ENCODE assay signal across 11 cellular contexts in the genomic region with DNA sequence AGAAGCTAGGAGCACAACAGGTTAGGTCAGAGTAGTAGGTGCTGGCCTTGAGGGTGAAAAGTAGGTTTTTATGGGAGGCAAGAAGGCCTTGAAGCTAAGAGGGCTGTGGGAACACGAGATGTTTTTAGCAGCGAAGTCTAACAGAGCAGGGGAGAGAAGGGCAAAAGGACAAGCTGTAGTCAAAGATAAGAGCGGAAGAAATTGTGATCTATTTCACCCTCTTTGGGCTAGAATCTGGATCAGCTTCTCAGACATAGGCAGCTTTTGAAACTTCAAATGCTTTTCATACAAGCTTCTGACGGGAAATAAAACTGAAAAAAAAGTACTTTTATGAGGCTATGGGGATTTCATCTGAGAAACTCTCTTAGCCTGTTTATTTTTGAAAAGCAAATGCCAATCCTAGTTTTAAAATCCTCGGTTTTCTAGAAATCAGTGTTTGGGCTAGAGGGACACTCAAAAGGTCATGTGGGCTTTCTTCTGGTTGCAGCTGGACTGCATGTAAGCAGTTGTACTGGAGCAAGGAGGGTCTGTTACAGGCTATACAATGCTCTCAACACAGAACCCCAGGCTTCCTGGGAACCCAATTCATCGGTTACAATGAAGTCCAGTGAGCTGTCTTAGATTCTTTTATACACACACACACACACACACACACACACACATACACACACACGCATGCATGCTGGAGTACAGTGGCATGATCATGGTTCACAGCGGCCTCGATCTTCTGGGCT.
DNase-seq lines count a peak whose midpoint lies in the region; ATAC-seq, FAIRE-seq and TF ChIP-seq lines count a peak whose summit lies in the region.
"Had no signal": no experiment of that assay in that cellular context is flagged by ENCODE, and none has a peak within 500 bp of the region (broad histone marks: within the 10 kb centered on the region; RNA-seq: fewer than 3 reads in every experiment).

No MANE protein-coding gene starts in this region.

- H3K36me3 ChIP-seq in ascending aorta (peaks cover 11 to 17% of the 10 kb centered on the region in 2 donors), muscle layer of colon (ENCODE audit: insufficient read depth, low read length) (peaks cover 14% of the 10 kb centered on the region), tibial artery (peaks cover 0 to 13% (median 5%) of the 10 kb centered on the region in 3 donors), pancreas (no peaks in the 10 kb centered on the region)

- H3K4me3 ChIP-seq in ascending aorta (no peak overlapping the region), muscle layer of colon (ENCODE audit: low read depth in 1 of 2, low read length in 2 of 2) (no peak overlapping the region), tibial artery (no peak overlapping the region), pancreas (no peak overlapping the region)

- H3K4me1 ChIP-seq in ascending aorta (peaks cover 23 to 40% of the 10 kb centered on the region in 2 donors), muscle layer of colon (ENCODE audit: insufficient read depth, low read length) (peaks cover 87% of the 10 kb centered on the region), tibial artery (peaks cover 13 to 80% (median 64%) of the 10 kb centered on the region in 4 donors), pancreas (peaks cover 22 to 55% (median 47%) of the 10 kb centered on the region in 3 donors)

- no peak for DNase-seq in activated naive CD4-positive, alpha-beta T cell (lab: John Stamatoyannopoulos, UW)
- DNase-seq in ascending aorta (ENCODE audit: low spot score in 2 of 2) (no peak), tibial artery (no peak), COLO829 (ENCODE audit: low spot score) (no peak), pancreas (no peak), GM10266 (ENCODE audit: extremely low spot score) (no peak)
- DNase-seq: dermis blood vessel endothelial cell, retina had no signal

- intact Hi-C loops in ascending aorta (cut with DNase I) (loop anchor here (5.0 kb wide), 1 partner anchor 61 kb away; no protein-coding TSS in a partner anchor), tibial artery (cut with DNase I; ENCODE audit: low total_unique reads) (no loop called here), pancreas (cut with DNase I) (no loop called here)

- H3K4me3 Mint-ChIP-seq in activated naive CD4-positive, alpha-beta T cell treated with anti-CD3 and anti-CD28 coated beads, Interleukin-2, amount 50 U/mL, for 24 hours = peak overlapping the region; percentile 72

- H3K27me3 Mint-ChIP-seq in activated naive CD4-positive, alpha-beta T cell treated with anti-CD3 and anti-CD28 coated beads, Interleukin-2, amount 50 U/mL, for 24 hours = no peaks in the 10 kb centered on the region
- H3K27me3 Mint-ChIP-seq: IgD-negative memory B cell had no signal

- H3K9ac ChIP-seq in muscle layer of colon (ENCODE audit: low read length) = no peak overlapping the region

- H3K4me1 Mint-ChIP-seq in activated naive CD4-positive, alpha-beta T cell treated with anti-CD3 and anti-CD28 coated beads, Interleukin-2, amount 50 U/mL, for 24 hours = peaks cover 100% of the 10 kb centered on the region

- no peaks in the 10 kb centered on the region for H3K9me3 ChIP-seq in ascending aorta
- no peaks in the 10 kb centered on the region for H3K9me3 ChIP-seq in muscle layer of colon (ENCODE audit: low read length)
- no peaks in the 10 kb centered on the region for H3K9me3 ChIP-seq in tibial artery
- no peaks in the 10 kb centered on the region for H3K9me3 ChIP-seq in pancreas

- TF ChIP-seq CTCF in ascending aorta (IDR thresholded peaks at IDR 0.05) = no peak
- TF ChIP-seq CTCF in tibial artery (IDR thresholded peaks at IDR 0.05) = no peak
- no peak for TF ChIP-seq CTCF in pancreas (IDR thresholded peaks at IDR 0.05)
- TF ChIP-seq CTCF in GM10266 (IDR thresholded peaks at IDR 0.05; ENCODE audit: control insufficient read depth, insufficient read depth, low read depth, missing control alignments) = no peak

- H3K27me3 ChIP-seq in ascending aorta (no peaks in the 10 kb centered on the region), muscle layer of colon (ENCODE audit: control insufficient read depth in 1 of 2, insufficient read depth in 2 of 2, low read length in 2 of 2) (no peaks in the 10 kb centered on the region), tibial artery (no peaks in the 10 kb centered on the region), pancreas (no peaks in the 10 kb centered on the region)

- 73 to 78% methylated on average over 9 of the region's 9 CpGs for WGBS in pancreas, 2 donors

- peak overlapping the region; percentile 68 for H3K27ac Mint-ChIP-seq in activated naive CD4-positive, alpha-beta T cell treated with anti-CD3 and anti-CD28 coated beads, Interleukin-2, amount 50 U/mL, for 24 hours

- H3K36me3 Mint-ChIP-seq in activated naive CD4-positive, alpha-beta T cell treated with anti-CD3 and anti-CD28 coated beads, Interleukin-2, amount 50 U/mL, for 24 hours = peaks cover 6% of the 10 kb centered on the region

- FAIRE-seq in pancreas (lab: Jason Lieb, UNC) = no peak

- H3K27ac ChIP-seq in ascending aorta (peak overlapping the region; percentile 94), muscle layer of colon (ENCODE audit: low read depth, low read length) (peak overlapping the region; percentile 97), tibial artery (peak overlapping the region; percentile 87 to 92), pancreas (no peak overlapping the region)

- no peaks in the 10 kb centered on the region for H3K9me3 Mint-ChIP-seq in activated naive CD4-positive, alpha-beta T cell treated with anti-CD3 and anti-CD28 coated beads, Interleukin-2, amount 50 U/mL, for 24 hours
- H3K9me3 Mint-ChIP-seq: IgD-negative memory B cell had no signal

- ATAC-seq in pancreas = no peak

Comparison
In these comparisons a context has a peak if more than half of its experiments do, and no peak if none do; other contexts are left out.
1. H3K27ac ChIP-seq: peak in ascending aorta (2 of 2), muscle layer of colon (single experiment) and tibial artery (2 of 2); none in pancreas (0 of 4).